1 cellular context compared by ENCODE assay signal in genomic region chr9:113343732-113344231, GRCh38.
TF ChIP-seq lines count a peak whose summit lies in the region.

No MANE protein-coding gene starts in this region.

TF ChIP-seq in HEK293, 187 proteins besides CTCF, POLR2A, EP300 and RAD21 (continued from another document and continues in another):
- TF ChIP-seq, protein P1, sequence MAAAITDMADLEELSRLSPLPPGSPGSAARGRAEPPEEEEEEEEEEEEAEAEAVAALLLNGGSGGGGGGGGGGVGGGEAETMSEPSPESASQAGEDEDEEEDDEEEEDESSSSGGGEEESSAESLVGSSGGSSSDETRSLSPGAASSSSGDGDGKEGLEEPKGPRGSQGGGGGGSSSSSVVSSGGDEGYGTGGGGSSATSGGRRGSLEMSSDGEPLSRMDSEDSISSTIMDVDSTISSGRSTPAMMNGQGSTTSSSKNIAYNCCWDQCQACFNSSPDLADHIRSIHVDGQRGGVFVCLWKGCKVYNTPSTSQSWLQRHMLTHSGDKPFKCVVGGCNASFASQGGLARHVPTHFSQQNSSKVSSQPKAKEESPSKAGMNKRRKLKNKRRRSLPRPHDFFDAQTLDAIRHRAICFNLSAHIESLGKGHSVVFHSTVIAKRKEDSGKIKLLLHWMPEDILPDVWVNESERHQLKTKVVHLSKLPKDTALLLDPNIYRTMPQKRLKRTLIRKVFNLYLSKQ (tag by site-specific recombination; IDR thresholded peaks at IDR 0.05; ENCODE audit: borderline replicate concordance) = no peak
- TF ChIP-seq ZNF223 (tag by site-specific recombination; IDR thresholded peaks at IDR 0.05) (no peak), ZNF76 (tag by site-specific recombination; IDR thresholded peaks at IDR 0.05; ENCODE audit: borderline replicate concordance, low read depth) (no peak), ZNF341 (tag by site-specific recombination; IDR thresholded peaks at IDR 0.05; ENCODE audit: low read depth) (peak; percentile 30; the same call in 1 of the 2 replicates), ZNF350 (tag by site-specific recombination; IDR thresholded peaks at IDR 0.05) (no peak), ZFP37 (tag by site-specific recombination; IDR thresholded peaks at IDR 0.05) (no peak), ZNF629 (tag by site-specific recombination; IDR thresholded peaks at IDR 0.05) (peak; percentile 70), REST (tag by site-specific recombination; IDR thresholded peaks at IDR 0.05) (no peak), ZNF37A (tag by site-specific recombination; IDR thresholded peaks at IDR 0.05) (no peak), GLIS1 (tag by site-specific recombination; IDR thresholded peaks at IDR 0.05) (peak; percentile 38; the same call in 1 of the 2 replicates), MZF1 (tag by site-specific recombination; IDR thresholded peaks at IDR 0.05; ENCODE audit: borderline replicate concordance) (0 out of 2 replicates have a peak, but pooled peaks have one; percentile 18), ZFP69B (tag by site-specific recombination; IDR thresholded peaks at IDR 0.05) (0 out of 2 replicates have a peak, but pooled peaks have one; percentile 54), ZNF624 (tag by site-specific recombination; IDR thresholded peaks at IDR 0.05) (no peak), KLF7 (tag by site-specific recombination; IDR thresholded peaks at IDR 0.05; ENCODE audit: borderline replicate concordance) (no peak), ZNF366 (tag by site-specific recombination; conservative IDR thresholded peaks at IDR 0.05) (no peak), KLF10 (tag by site-specific recombination; IDR thresholded peaks at IDR 0.05) (peak; percentile 29; the same call in 1 of the 2 replicates), YY2 (tag by site-specific recombination; IDR thresholded peaks at IDR 0.05) (no peak), SCRT1 (tag by site-specific recombination; IDR thresholded peaks at IDR 0.05; ENCODE audit: borderline replicate concordance) (no peak), ZNF10 (tag by site-specific recombination; IDR thresholded peaks at IDR 0.05) (no peak), ZNF324 (tag by site-specific recombination; IDR thresholded peaks at IDR 0.05) (no peak), ZNF292 (tag by site-specific recombination; IDR thresholded peaks at IDR 0.05; ENCODE audit: borderline replicate concordance, low read depth) (no peak), ZNF664 (tag by site-specific recombination; IDR thresholded peaks at IDR 0.05) (no peak), ZNF621 (tag by site-specific recombination; IDR thresholded peaks at IDR 0.05) (no peak), ZNF174 (tag by site-specific recombination; IDR thresholded peaks at IDR 0.05) (no peak), ZNF19 (tag by site-specific recombination; IDR thresholded peaks at IDR 0.05; ENCODE audit: low read depth) (no peak), ZNF175 (tag by site-specific recombination; IDR thresholded peaks at IDR 0.05) (no peak), ZNF362 (tag by site-specific recombination; IDR thresholded peaks at IDR 0.05) (no peak), BCL6B (tag by site-specific recombination; IDR thresholded peaks at IDR 0.05) (peak; percentile 79), ZNF830 (tag by site-specific recombination; IDR thresholded peaks at IDR 0.05; ENCODE audit: low read depth) (no peak), ZNF214 (tag by site-specific recombination; IDR thresholded peaks at IDR 0.05; ENCODE audit: borderline replicate concordance) (peak; percentile 28; the same call in 1 of the 2 replicates), ZBTB6 (tag by site-specific recombination; IDR thresholded peaks at IDR 0.05) (no peak), MYNN (tag by site-specific recombination; IDR thresholded peaks at IDR 0.05; ENCODE audit: borderline replicate concordance) (no peak), ZNF211 (tag by site-specific recombination; IDR thresholded peaks at IDR 0.05; ENCODE audit: low read depth) (no peak), ZNF654 (tag by site-specific recombination; IDR thresholded peaks at IDR 0.05; ENCODE audit: low read depth) (no peak), ZNF239 (tag by site-specific recombination; IDR thresholded peaks at IDR 0.05) (no peak), ZNF23 (tag by site-specific recombination; IDR thresholded peaks at IDR 0.05; ENCODE audit: borderline replicate concordance) (no peak), KLF1 (tag by site-specific recombination; IDR thresholded peaks at IDR 0.05) (no peak), PRDM4 (tag by site-specific recombination; IDR thresholded peaks at IDR 0.05) (no peak; the same call in 1 of the 2 replicates), ZBTB26 (tag by site-specific recombination; optimal IDR thresholded peaks at IDR 0.05) (no peak), ZNF837 (tag by site-specific recombination; IDR thresholded peaks at IDR 0.05) (no peak), ZNF202 (tag by site-specific recombination; IDR thresholded peaks at IDR 0.05; ENCODE audit: borderline replicate concordance) (no peak), ZNF2 (tag by site-specific recombination; IDR thresholded peaks at IDR 0.05) (0 out of 2 replicates have a peak, but pooled peaks have one; percentile 24), KLF16 (tag by site-specific recombination; IDR thresholded peaks at IDR 0.05) (no peak), PRDM6 (tag by site-specific recombination; IDR thresholded peaks at IDR 0.05) (no peak)
- TF ChIP-seq, protein P2, sequence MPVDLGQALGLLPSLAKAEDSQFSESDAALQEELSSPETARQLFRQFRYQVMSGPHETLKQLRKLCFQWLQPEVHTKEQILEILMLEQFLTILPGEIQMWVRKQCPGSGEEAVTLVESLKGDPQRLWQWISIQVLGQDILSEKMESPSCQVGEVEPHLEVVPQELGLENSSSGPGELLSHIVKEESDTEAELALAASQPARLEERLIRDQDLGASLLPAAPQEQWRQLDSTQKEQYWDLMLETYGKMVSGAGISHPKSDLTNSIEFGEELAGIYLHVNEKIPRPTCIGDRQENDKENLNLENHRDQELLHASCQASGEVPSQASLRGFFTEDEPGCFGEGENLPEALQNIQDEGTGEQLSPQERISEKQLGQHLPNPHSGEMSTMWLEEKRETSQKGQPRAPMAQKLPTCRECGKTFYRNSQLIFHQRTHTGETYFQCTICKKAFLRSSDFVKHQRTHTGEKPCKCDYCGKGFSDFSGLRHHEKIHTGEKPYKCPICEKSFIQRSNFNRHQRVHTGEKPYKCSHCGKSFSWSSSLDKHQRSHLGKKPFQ (tag by site-specific recombination; IDR thresholded peaks at IDR 0.05) = no peak
- TF ChIP-seq, protein P3, sequence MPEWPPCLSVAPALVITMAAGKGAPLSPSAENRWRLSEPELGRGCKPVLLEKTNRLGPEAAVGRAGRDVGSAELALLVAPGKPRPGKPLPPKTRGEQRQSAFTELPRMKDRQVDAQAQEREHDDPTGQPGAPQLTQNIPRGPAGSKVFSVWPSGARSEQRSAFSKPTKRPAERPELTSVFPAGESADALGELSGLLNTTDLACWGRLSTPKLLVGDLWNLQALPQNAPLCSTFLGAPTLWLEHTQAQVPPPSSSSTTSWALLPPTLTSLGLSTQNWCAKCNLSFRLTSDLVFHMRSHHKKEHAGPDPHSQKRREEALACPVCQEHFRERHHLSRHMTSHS (tag by site-specific recombination; IDR thresholded peaks at IDR 0.05) = no peak
